ENCODE assay signal across 26 cellular contexts in genomic region chr20:59289994-59290393, GRCh38. TPM values are rescaled to one million over a fixed set of nuclear protein-coding genes. Genes with fewer than 3 reads are reported as not detected.
DNase-seq lines count a peak whose midpoint lies in the region; ATAC-seq, FAIRE-seq and TF ChIP-seq lines count a peak whose summit lies in the region.
"Had no signal": no experiment of that assay in that cellular context is flagged by ENCODE, and none has a peak within 500 bp of the region (broad histone marks: within the 10 kb centered on the region; RNA-seq: fewer than 3 reads in every experiment).

No MANE protein-coding gene starts in this region.

- no peak overlapping the region for H3K9ac ChIP-seq in neuronal stem cell (ENCODE audit: low read depth, low read length, poor library complexity)
- H3K9ac ChIP-seq: BLaER1, GM23248 had no signal

- TF ChIP-seq CTCF in Peyer's patch (IDR thresholded peaks at IDR 0.05) (no peak), transverse colon (IDR thresholded peaks at IDR 0.05) (no peak), Caco-2 (IDR thresholded peaks at IDR 0.05; ENCODE audit: insufficient read depth in 1 of 2, low read depth in 1 of 2, low read length in 1 of 2, severe bottlenecking in 1 of 2, unreplicated experiment in 1 of 2) (no peak)

- H3K23ac ChIP-seq in neuronal stem cell (ENCODE audit: low read depth, low read length, poor library complexity), result no peak overlapping the region

- TF ChIP-seq EP300 in transverse colon (IDR thresholded peaks at IDR 0.05; ENCODE audit: low read depth), result no peak

- no CpG with 5 or more reads among the region's 5 CpGs for WGBS in neuronal stem cell (ENCODE audit: extremely low coverage in 2 of 2, insufficient read length in 2 of 2, insufficient replicate concordance in 1 of 2), 2 donors
- 52 to 100% methylated on average over 1 to 4 of the region's 5 CpGs for WGBS in transverse colon (ENCODE audit: low coverage in 1 of 2), 2 donors

- H3K9me3 Mint-ChIP-seq in Caco-2 (ENCODE audit: unreplicated experiment), result no peaks in the 10 kb centered on the region
- H3K9me3 Mint-ChIP-seq: CD8-positive, alpha-beta T cell had no signal

- no peak overlapping the region for H2BK12ac ChIP-seq in neuronal stem cell (ENCODE audit: low read length)

- H3K27ac ChIP-seq in Peyer's patch, result peak overlapping the region in 1 of 4 donors; percentile 60
- H3K27ac ChIP-seq in neuronal stem cell (replicated peaks; ENCODE audit: low read length), result no peak overlapping the region
- H3K27ac ChIP-seq in transverse colon, result no peak overlapping the region
- H3K27ac ChIP-seq: 22Rv1, BLaER1, C4-2B, GM23248 had no signal

- no peak overlapping the region for H4K8ac ChIP-seq in neuronal stem cell (ENCODE audit: low read depth, low read length)

- no peak overlapping the region for H2AK5ac ChIP-seq in neuronal stem cell (ENCODE audit: low read depth, low read length)

- H3K27ac Mint-ChIP-seq in Caco-2 (ENCODE audit: unreplicated experiment), result no peak overlapping the region
- H3K27ac Mint-ChIP-seq: B cell; CD4-positive, CD25-positive, alpha-beta regulatory T cell; CD8-positive, alpha-beta T cell had no signal

- H2AFZ ChIP-seq in neuronal stem cell (ENCODE audit: low read length), result no peak overlapping the region
- H2AFZ ChIP-seq: GM23248 had no signal

- peak in 2 of 3 donors; percentile 83 to 84 for DNase-seq in Peyer's patch
- DNase-seq in left colon, result peak; percentile 66 to 75
- DNase-seq in neuronal stem cell (ENCODE audit: low spot score), result no peak
- DNase-seq in transverse colon, result peak; percentile 75
- no peak for DNase-seq in GM12891 (ENCODE audit: insufficient read length, low spot score)
- no peak for DNase-seq in NCI-H510A (lab: John Stamatoyannopoulos, UW)
- no peak for DNase-seq in Caco-2
- DNase-seq: CD4-positive, CD25-positive, alpha-beta regulatory T cell; CD8-positive, alpha-beta T cell; DMS53; DMS79 treated with DMSO at 0.1 percent for 48 hours; GF-D8; GM23248; H7; HCEC 1CT had no signal

- BruUV-seq in Caco-2 (replicated peaks; lab: Mats Ljungman, UMichigan), result no TSS peak

- peaks cover 26% of the 10 kb centered on the region for H3K4me1 Mint-ChIP-seq in Caco-2 (ENCODE audit: low read depth, unreplicated experiment)
- H3K4me1 Mint-ChIP-seq: B cell; CD4-positive, CD25-positive, alpha-beta regulatory T cell had no signal

- peak overlapping the region; percentile 21 for H3K18ac ChIP-seq in neuronal stem cell (ENCODE audit: low read length)

- ATAC-seq in left colon, result peak; percentile 95
- ATAC-seq in HG02763 (IDR thresholded peaks at IDR 0.05; ENCODE audit: unreplicated experiment), result no peak
- ATAC-seq: CD8-positive, alpha-beta T cell had no signal

- intact Hi-C loops in left colon (cut with DNase I, micrococcal nuclease) (no loop called here), transverse colon (cut with DNase I; ENCODE audit: low total_unique reads) (no loop called here), Caco-2 (cut with micrococcal nuclease; ENCODE audit: unreplicated experiment) (no loop called here)

- in situ Hi-C loops in transverse colon (cut with MboI; ENCODE audit: low pct_ligation_motif_present in 1 of 4, low pct_unique_long_range_greater_than_20kb in 1 of 4, low sequenced_read_pairs in 3 of 4), result no loop called here

- H3K36me3 ChIP-seq in Peyer's patch, result no peaks in the 10 kb centered on the region
- no peaks in the 10 kb centered on the region for H3K36me3 ChIP-seq in neuronal stem cell (replicated peaks in 1 of 2; ENCODE audit: control insufficient read depth in 2 of 2, insufficient read depth in 2 of 2, low read length in 2 of 2)
- H3K36me3 ChIP-seq in transverse colon, result no peaks in the 10 kb centered on the region
- no peaks in the 10 kb centered on the region for H3K36me3 ChIP-seq in Caco-2 (ENCODE audit: control insufficient read depth, insufficient read depth, low read length)
- H3K36me3 ChIP-seq: BLaER1 had no signal

- H3K36me3 Mint-ChIP-seq in Caco-2 (ENCODE audit: insufficient read depth, unreplicated experiment), result peaks cover 6% of the 10 kb centered on the region
- H3K36me3 Mint-ChIP-seq: CD4-positive, CD25-positive, alpha-beta regulatory T cell; CD8-positive, alpha-beta T cell had no signal

- no peak overlapping the region for H2BK120ac ChIP-seq in neuronal stem cell (ENCODE audit: low read depth, low read length)

- H3K4me1 ChIP-seq in Peyer's patch (peaks cover 0 to 8% (median 0%) of the 10 kb centered on the region in 4 donors), neuronal stem cell (ENCODE audit: control insufficient read depth in 2 of 2, insufficient read depth in 1 of 2, low read depth in 1 of 2, low read length in 2 of 2) (no peaks in the 10 kb centered on the region), transverse colon (peaks cover 0 to 2% (median 0%) of the 10 kb centered on the region in 4 donors), Caco-2 (peaks cover 38% of the 10 kb centered on the region)
- H3K4me1 ChIP-seq: BLaER1 had no signal

- H3K27me3 ChIP-seq in Peyer's patch (no peaks in the 10 kb centered on the region), neuronal stem cell (ENCODE audit: control insufficient read depth in 3 of 3, insufficient read depth in 3 of 3, low read depth in 1 of 3, low read length in 3 of 3) (no peaks in the 10 kb centered on the region), transverse colon (peaks cover 3% of the 10 kb centered on the region), Caco-2 (replicated peaks; ENCODE audit: control insufficient read depth, insufficient read depth, low read length) (no peaks in the 10 kb centered on the region)
- H3K27me3 ChIP-seq: BLaER1 had no signal

- H3K79me1 ChIP-seq in neuronal stem cell (ENCODE audit: low read depth, low read length), result no peaks in the 10 kb centered on the region

- H3K4ac ChIP-seq in neuronal stem cell (ENCODE audit: low read length), result no peak overlapping the region

- H4K91ac ChIP-seq in neuronal stem cell (ENCODE audit: low read depth, low read length, poor library complexity), result no peak overlapping the region

- no peak for FAIRE-seq in GM12891 (lab: Jason Lieb, UNC)
- FAIRE-seq: A204.1, GM12892, H1 had no signal

- CTCF ChIA-PET in Caco-2 (lab: Charles Lee), result interaction anchor here (0.6 to 1.3 kb wide), 2 partner anchors 19 to 68 kb away, joined by 3 read pairs; no protein-coding TSS in a partner anchor

- H2BK5ac ChIP-seq in neuronal stem cell (ENCODE audit: low read length), result no peak overlapping the region

- TF ChIP-seq POLR2A in Peyer's patch (IDR thresholded peaks at IDR 0.05) (no peak), transverse colon (IDR thresholded peaks at IDR 0.05) (no peak), GM12891 (IDR thresholded peaks at IDR 0.05; ENCODE audit: low read depth, low read length) (no peak)

- POLR2A ChIA-PET in Caco-2 (lab: Charles Lee), result no interaction called here

- H2BK15ac ChIP-seq in neuronal stem cell (ENCODE audit: low read length), result no peak overlapping the region

- H3K14ac ChIP-seq in neuronal stem cell (ENCODE audit: low read length), result no peak overlapping the region

- no peak overlapping the region for H3K4me3 Mint-ChIP-seq in Caco-2 (ENCODE audit: unreplicated experiment)
- H3K4me3 Mint-ChIP-seq: B cell; CD4-positive, CD25-positive, alpha-beta regulatory T cell; CD8-positive, alpha-beta T cell had no signal

- H3K9me3 ChIP-seq in Peyer's patch (no peaks in the 10 kb centered on the region), neuronal stem cell (replicated peaks in 1 of 2; ENCODE audit: control insufficient read depth in 2 of 2, insufficient read depth in 1 of 2, low read depth in 1 of 2, low read length in 2 of 2) (peaks cover 0 to 2% of the 10 kb centered on the region in 2 donors), transverse colon (no peaks in the 10 kb centered on the region), Caco-2 (no peaks in the 10 kb centered on the region)

- H3K27me3 Mint-ChIP-seq in Caco-2 (ENCODE audit: insufficient read depth, unreplicated experiment), result no peaks in the 10 kb centered on the region

- H3K4me2 ChIP-seq in neuronal stem cell (ENCODE audit: insufficient read depth, low read length, poor library complexity, severe bottlenecking), result no peak overlapping the region
- H3K4me2 ChIP-seq: BLaER1 had no signal

- H3K4me3 ChIP-seq in Peyer's patch (no peak overlapping the region), neuronal stem cell (ENCODE audit: low read length in 2 of 2) (no peak overlapping the region), transverse colon (no peak overlapping the region), Caco-2 (ENCODE audit: low read depth, low read length) (no peak overlapping the region)
- H3K4me3 ChIP-seq: BLaER1, GM23248 had no signal

TF ChIP-seq in GM12891, 5 proteins besides CTCF, POLR2A, EP300 and RAD21:
- TF ChIP-seq PAX5 (IDR thresholded peaks at IDR 0.05; ENCODE audit: insufficient read depth, low read length, severe bottlenecking) (no peak), POU2F2 (IDR thresholded peaks at IDR 0.05; ENCODE audit: low read depth, low read length) (no peak), POLR2AphosphoS5 (IDR thresholded peaks at IDR 0.05; ENCODE audit: low read depth, low read length) (no peak), TAF1 (IDR thresholded peaks at IDR 0.05; ENCODE audit: low read depth, low read length) (no peak), SPI1 (IDR thresholded peaks at IDR 0.05; ENCODE audit: low read depth, low read length) (no peak)

RNA-seq across cellular contexts. Expression of gene EDN3, which starts 10.4 kb away (rescaled TPM):
- total RNA-seq in Peyer's patch (100 to 1,000 TPM in 1 of 4 donors, 10 to 100 TPM in 2, 1 to 10 TPM in 1; 6.6 to 112 (median 63.9) TPM), left colon (10 to 100 TPM; 60.6 to 63.1 TPM), transverse colon (100 to 1,000 TPM in 1 of 4 donors, 10 to 100 TPM in 3; 13.1 to 127 (median 76.8) TPM), Caco-2 (2022) (26.8 and 41.8 TPM in 2 replicates)
- polyA plus RNA-seq in neuronal stem cell (2013, experiment 1 of 2), result 0.61 TPM
- polyA plus RNA-seq in neuronal stem cell (2013, experiment 2 of 2), result 0.62 TPM
- polyA plus RNA-seq in GM12891 (2012; ENCODE audit: low read depth, missing spikeins), result not detected
- total RNA-seq: B cell, Daoy, G401, GM23248, H7 had no signal
- polyA plus RNA-seq: AG04450; CD4-positive, CD25-positive, alpha-beta regulatory T cell; GM23248 had no signal

Comparison
In these comparisons a context has a peak if more than half of its experiments do, and no peak if none do; other contexts are left out.
1. DNase-seq: peak in Peyer's patch (2 of 3), left colon (2 of 2) and transverse colon (single experiment); none in neuronal stem cell (single experiment), GM12891 (single experiment), NCI-H510A (single experiment) and Caco-2 (0 of 2).